8 cellular contexts compared by ENCODE assay signal in the genomic region with DNA sequence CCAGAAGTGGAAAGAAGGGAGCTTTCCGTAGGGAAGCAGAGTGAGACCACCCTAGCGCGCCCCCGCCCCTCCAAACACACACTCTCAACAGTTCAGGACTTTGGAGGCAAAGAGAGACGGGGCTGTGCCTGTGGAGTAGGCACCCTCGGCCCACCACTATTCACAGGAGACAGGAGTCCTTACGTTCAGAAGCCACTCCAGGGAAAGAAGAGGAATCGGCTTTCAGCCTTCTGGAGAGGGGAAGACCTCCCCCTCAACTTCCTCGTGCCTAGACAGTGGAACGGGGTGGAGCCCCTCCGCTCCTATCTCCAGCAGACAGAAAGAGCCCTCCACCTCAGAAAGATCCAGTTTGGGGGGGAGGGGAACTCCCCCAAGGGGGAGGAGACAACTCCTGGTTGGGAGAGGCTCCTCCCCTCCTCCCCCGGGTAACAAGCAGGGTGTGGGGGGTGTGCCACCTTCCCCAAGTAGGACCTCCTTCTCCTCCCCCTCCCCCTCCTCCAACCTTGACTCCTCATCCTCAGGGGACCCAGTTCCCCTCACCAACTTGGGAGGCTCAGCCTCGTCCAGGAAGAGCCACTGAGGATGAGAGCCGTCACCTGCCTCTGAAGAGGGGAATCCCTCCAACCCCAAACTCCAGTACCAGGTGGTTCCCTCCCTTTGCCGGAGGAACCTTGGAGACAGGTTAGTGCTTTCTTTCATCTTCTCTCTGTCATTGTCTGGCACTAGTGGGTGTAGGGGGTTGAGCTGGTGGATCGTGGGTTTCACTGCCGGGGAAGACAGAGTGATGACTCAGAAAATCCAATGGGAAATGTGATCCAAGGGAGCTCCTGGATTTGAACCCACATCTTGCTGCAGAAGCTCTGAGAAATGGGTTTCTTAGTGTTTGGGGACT. TPM values are rescaled to one million over a fixed set of nuclear protein-coding genes. Genes with fewer than 3 reads are reported as not detected.
DNase-seq lines count a peak whose midpoint lies in the region; ATAC-seq and TF ChIP-seq lines count a peak whose summit lies in the region.

No MANE protein-coding gene starts in this region.

- no peaks in the 10 kb centered on the region for H3K9me2 ChIP-seq in PC-9 (ENCODE audit: insufficient read depth)

- H3K4me2 ChIP-seq in PC-9 = peak overlapping the region; percentile 87
- H3K4me2 ChIP-seq in osteoblast (ENCODE audit: insufficient read depth, low read length) = peak overlapping the region; percentile 99

- peak; percentile 20 for ATAC-seq in HG02852 (IDR thresholded peaks at IDR 0.05; ENCODE audit: unreplicated experiment)
- peak; percentile 21 for ATAC-seq in activated naive CD8-positive, alpha-beta T cell treated with anti-CD3 and anti-CD28 coated beads, Interleukin-2, amount 10 ng/mL, durations not matched to agents 7 days and 5 days (ENCODE audit: low read depth)
- ATAC-seq in Right ventricle myocardium superior (ENCODE audit: poor library complexity) = peak; percentile 55
- ATAC-seq in HG03108 (IDR thresholded peaks at IDR 0.05; ENCODE audit: unreplicated experiment) = no peak

- TF ChIP-seq CTCF in PC-9 (conservative IDR thresholded peaks at IDR 0.05) (no peak), osteoblast (IDR thresholded peaks at IDR 0.05; ENCODE audit: extremely low read depth, low read depth, low read length) (no peak)

- intact Hi-C loops in PC-9 (cut with micrococcal nuclease; ENCODE audit: unreplicated experiment) = no loop called here
- intact Hi-C loops in Right ventricle myocardium superior (cut with DNase I) = loop anchor here (10.0 kb wide), 1 partner anchor 99 kb away; a partner anchor contains a TSS

- DNase-seq in DMS79 treated with DMSO at 0.1 percent for 48 hours (lab: John Stamatoyannopoulos, UW) (peak; percentile 27), DMS79 (lab: John Stamatoyannopoulos, UW) (no peak), PC-9 (peak; percentile 43 to 69), Right ventricle myocardium superior (peak; percentile 55), osteoblast (ENCODE audit: insufficient read length, low spot score, missing footprints) (peak; percentile 97)
- peak; percentile 55 for DNase-seq in activated naive CD8-positive, alpha-beta T cell treated with anti-CD3 and anti-CD28 coated beads, Interleukin-2, amount 10 ng/mL, durations not matched to agents 7 days and 5 days

- H3K79me2 ChIP-seq in PC-9 (ENCODE audit: low read depth) (peaks cover 52% of the 10 kb centered on the region), osteoblast (ENCODE audit: insufficient read depth, low read length) (peaks cover 63% of the 10 kb centered on the region)

- no peaks in the 10 kb centered on the region for H3K9me3 Mint-ChIP-seq in activated naive CD8-positive, alpha-beta T cell treated with anti-CD3 and anti-CD28 coated beads, Interleukin-2, amount 10 ng/mL, durations not matched to agents 7 days and 5 days

- BruUV-seq in PC-9 (replicated peaks; lab: Mats Ljungman, UMichigan) = TSS peak; percentile 38

- peak overlapping the region; percentile 83 for H3K27ac Mint-ChIP-seq in activated naive CD8-positive, alpha-beta T cell treated with anti-CD3 and anti-CD28 coated beads, Interleukin-2, amount 10 ng/mL, durations not matched to agents 7 days and 5 days

- H3K27ac ChIP-seq in PC-9 (peak overlapping the region; percentile 17; the same call in 1 of the 2 replicates), osteoblast (ENCODE audit: low read depth, low read length) (peak overlapping the region; percentile 88)

- H3K9me3 ChIP-seq in PC-9 (ENCODE audit: insufficient read depth, low read depth) = no peaks in the 10 kb centered on the region
- no peaks in the 10 kb centered on the region for H3K9me3 ChIP-seq in osteoblast (ENCODE audit: low read depth, low read length)

- peaks cover 3% of the 10 kb centered on the region for H3K27me3 Mint-ChIP-seq in activated naive CD8-positive, alpha-beta T cell treated with anti-CD3 and anti-CD28 coated beads, Interleukin-2, amount 10 ng/mL, durations not matched to agents 7 days and 5 days

- H3K4me3 Mint-ChIP-seq in activated naive CD8-positive, alpha-beta T cell treated with anti-CD3 and anti-CD28 coated beads, Interleukin-2, amount 10 ng/mL, durations not matched to agents 7 days and 5 days = peak overlapping the region; percentile 86

- H3K4me3 ChIP-seq in PC-9 (peak overlapping the region; percentile 84), osteoblast (ENCODE audit: insufficient read depth, low read length) (peak overlapping the region; percentile 94)

- H4K20me1 ChIP-seq in PC-9 (ENCODE audit: insufficient read depth) = no peaks in the 10 kb centered on the region
- H4K20me1 ChIP-seq in osteoblast (ENCODE audit: insufficient read depth, low read length) = peaks cover 38% of the 10 kb centered on the region

- H3K36me3 Mint-ChIP-seq in activated naive CD8-positive, alpha-beta T cell treated with anti-CD3 and anti-CD28 coated beads, Interleukin-2, amount 10 ng/mL, durations not matched to agents 7 days and 5 days = peaks cover 8% of the 10 kb centered on the region

- peaks cover 42% of the 10 kb centered on the region for H3K4me1 Mint-ChIP-seq in activated naive CD8-positive, alpha-beta T cell treated with anti-CD3 and anti-CD28 coated beads, Interleukin-2, amount 10 ng/mL, durations not matched to agents 7 days and 5 days

- H3K36me3 ChIP-seq in PC-9 (ENCODE audit: low read depth) (peaks cover 7% of the 10 kb centered on the region; the same call in 1 of the 2 replicates), osteoblast (ENCODE audit: insufficient read depth, low read length) (no peaks in the 10 kb centered on the region)

- POLR2A ChIA-PET in PC-9 (lab: Charles Lee; ENCODE audit: unreplicated experiment) = interaction anchor here (0.6 kb wide), 1 partner anchor 148 kb away, joined by 7 read pairs; no protein-coding TSS in a partner anchor
- POLR2A ChIA-PET in activated naive CD8-positive, alpha-beta T cell treated with anti-CD3 and anti-CD28 coated beads, Interleukin-2, amount 10 ng/mL, durations not matched to agents 7 days and 5 days (lab: Charles Lee) = interaction anchor here (0.9 to 1.0 kb wide), 2 partner anchors 50 to 97 kb away, joined by 3 to 4 read pairs; no protein-coding TSS in a partner anchor

- no peaks in the 10 kb centered on the region for H3K27me3 ChIP-seq in PC-9 (ENCODE audit: insufficient read depth, low read depth)
- no peaks in the 10 kb centered on the region for H3K27me3 ChIP-seq in osteoblast (ENCODE audit: insufficient read depth, low read length)

- peaks cover 45% of the 10 kb centered on the region for H3K4me1 ChIP-seq in PC-9 (replicated peaks; ENCODE audit: insufficient read depth)
- H3K4me1 ChIP-seq in osteoblast (ENCODE audit: insufficient read depth, low read length) = peaks cover 43% of the 10 kb centered on the region

- H2AFZ ChIP-seq in PC-9 (peak overlapping the region; percentile 95), osteoblast (ENCODE audit: low read length) (peak overlapping the region; percentile 89)

- CTCF ChIA-PET in PC-9 (lab: Charles Lee) = interaction anchor here (0.6 kb wide), 3 partner anchors 13 to 385 kb away, joined by 3 to 5 read pairs (median 4); no protein-coding TSS in a partner anchor

- H3F3A ChIP-seq in PC-9 (ENCODE audit: insufficient read depth, low read depth) = peaks cover 20% of the 10 kb centered on the region; the same call in 1 of the 2 replicates

RNA-seq across cellular contexts. Expression of a gene that starts 0.9 kb away (rescaled TPM):
- 28.2 and 30.3 TPM in 2 replicates for total RNA-seq in PC-9 (2021)
- 10 to 100 TPM; 26.4 to 26.9 TPM for total RNA-seq in activated naive CD8-positive, alpha-beta T cell treated with anti-CD3 and anti-CD28 coated beads, Interleukin-2, amount 10 ng/mL, durations not matched to agents 7 days and 5 days
- 22.4 TPM for total RNA-seq in Right ventricle myocardium superior
- 10.5 and 11.2 TPM in 2 replicates for total RNA-seq in osteoblast

RNA-seq across cellular contexts. Expression of a gene that starts 32.8 kb away (rescaled TPM):
- not detected in 2 replicates for total RNA-seq in PC-9 (2021)
- total RNA-seq in activated naive CD8-positive, alpha-beta T cell treated with anti-CD3 and anti-CD28 coated beads, Interleukin-2, amount 10 ng/mL, durations not matched to agents 7 days and 5 days = 1 to 10 TPM; 7.8 to 8.2 TPM
- 7.3 TPM for total RNA-seq in Right ventricle myocardium superior
- 0.29 and 0.72 TPM in 2 replicates for total RNA-seq in osteoblast

RNA-seq across cellular contexts. Expression of a gene that starts 48.7 kb away (rescaled TPM):
- total RNA-seq in PC-9 (2021) (26.5 and 28.1 TPM in 2 replicates), Right ventricle myocardium superior (16.8 TPM), osteoblast (39.8 and 40.1 TPM in 2 replicates)
- total RNA-seq in activated naive CD8-positive, alpha-beta T cell treated with anti-CD3 and anti-CD28 coated beads, Interleukin-2, amount 10 ng/mL, durations not matched to agents 7 days and 5 days = 10 to 100 TPM; 41.1 to 47.4 TPM
